Comparison of ENCODE assay signal across 1 cellular context in the genomic region with DNA sequence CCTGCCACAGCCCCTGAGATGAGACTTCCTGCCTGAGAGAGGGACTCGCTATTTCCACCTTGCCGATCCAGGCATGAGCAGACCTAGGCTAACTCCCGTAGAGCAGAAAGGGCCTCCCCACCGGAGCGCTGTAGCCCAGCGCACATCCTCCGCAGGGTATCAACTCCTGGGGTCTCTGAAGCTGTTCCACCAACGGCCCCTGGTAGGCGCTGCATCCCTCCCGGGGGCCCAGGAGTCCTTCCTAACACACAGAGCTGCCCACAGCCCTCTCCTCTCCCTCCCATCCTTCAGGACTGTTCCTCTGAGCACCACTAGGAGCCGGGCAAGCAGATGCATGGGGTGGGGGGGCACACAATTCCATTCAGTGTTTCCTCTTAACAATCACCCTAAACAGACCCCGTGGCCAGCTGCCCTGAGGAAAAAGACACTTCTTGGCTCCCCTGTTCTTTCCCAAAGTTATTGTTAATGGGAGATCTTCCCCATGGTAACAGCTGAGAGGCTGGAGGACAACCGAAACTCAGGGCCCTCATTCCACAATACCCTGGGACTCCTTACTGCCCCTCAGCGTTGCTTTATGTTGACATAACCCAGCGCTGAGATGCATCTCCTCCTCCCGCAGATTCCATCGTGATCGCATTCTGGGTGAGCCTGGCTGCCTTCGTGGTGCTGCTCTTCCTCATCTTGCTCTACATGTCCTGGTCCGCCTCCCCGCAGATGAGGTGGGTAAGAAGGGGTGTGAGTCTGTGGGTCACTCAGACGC.
TF ChIP-seq lines count a peak whose summit lies in the region.

No MANE protein-coding gene starts in this region.

TF ChIP-seq in GM23338, 12 proteins besides CTCF, POLR2A, EP300 and RAD21 (continued from another document):
- TF ChIP-seq ZNF462 (CRISPR knock-in tag; IDR thresholded peaks at IDR 0.05) (no peak), STAT1 (IDR thresholded peaks at IDR 0.05; ENCODE audit: unreplicated experiment) (no peak), ZNF114 (CRISPR knock-in tag; IDR thresholded peaks at IDR 0.05) (no peak), CREB1 (CRISPR knock-in tag; IDR thresholded peaks at IDR 0.05; ENCODE audit: low read depth) (no peak), NANOG (IDR thresholded peaks at IDR 0.05; ENCODE audit: borderline replicate concordance) (no peak)
